In genomic region chr16:67781548-67781921, GRCh38 we compare ENCODE assay signal across 9 cellular contexts. TPM values are rescaled to one million over a fixed set of nuclear protein-coding genes. Genes with fewer than 3 reads are reported as not detected.
A peak's percentile ranks its signal among the peaks of the same experiment; 100 is the strongest.
DNase-seq lines count a peak whose midpoint lies in the region; ATAC-seq and TF ChIP-seq lines count a peak whose summit lies in the region.
"Had no signal": no experiment of that assay in that cellular context is flagged by ENCODE, and none has a peak within 500 bp of the region (broad histone marks: within the 10 kb centered on the region; RNA-seq: fewer than 3 reads in every experiment).

No MANE protein-coding gene starts in this region.

- peak overlapping the region in 3 of 10 donors; percentile 6 to 21 (median 15) for H3K27ac ChIP-seq in heart right ventricle
- no peak overlapping the region for H3K27ac ChIP-seq in left ventricle myocardium inferior (replicated peaks)
- H3K27ac ChIP-seq in KOPT-K1 (ENCODE audit: low read depth, low read length, poor library complexity, severe bottlenecking) = peak overlapping the region; percentile 68

- peaks cover 0 to 8% (median 0%) of the 10 kb centered on the region in 9 donors for H3K36me3 ChIP-seq in heart right ventricle
- peaks cover 5% of the 10 kb centered on the region for H3K36me3 ChIP-seq in left ventricle myocardium inferior
- H3K36me3 ChIP-seq in KOPT-K1 (ENCODE audit: insufficient read depth, low read length) = no peaks in the 10 kb centered on the region

- peaks cover 2% of the 10 kb centered on the region for H3K9me3 Mint-ChIP-seq in activated naive CD8-positive, alpha-beta T cell treated with anti-CD3 and anti-CD28 coated beads for 36 hours

- H3K27me3 Mint-ChIP-seq in activated naive CD8-positive, alpha-beta T cell treated with anti-CD3 and anti-CD28 coated beads for 36 hours = no peaks in the 10 kb centered on the region

- no peak overlapping the region for H3K4me3 ChIP-seq in heart right ventricle
- no peak overlapping the region for H3K4me3 ChIP-seq in left ventricle myocardium inferior

- peaks cover 30% of the 10 kb centered on the region for H3K4me1 Mint-ChIP-seq in activated naive CD8-positive, alpha-beta T cell treated with anti-CD3 and anti-CD28 coated beads for 36 hours

- peak in 7 of 8 donors; percentile 11 to 74 (median 65) for ATAC-seq in heart right ventricle
- no peak for ATAC-seq in GM19035 (IDR thresholded peaks at IDR 0.05; ENCODE audit: unreplicated experiment)
- no peak for ATAC-seq in GM21390 (IDR thresholded peaks at IDR 0.05; ENCODE audit: unreplicated experiment)
- no peak for ATAC-seq in GM19328 (IDR thresholded peaks at IDR 0.05; ENCODE audit: unreplicated experiment)

- H3K4me3 Mint-ChIP-seq in activated naive CD8-positive, alpha-beta T cell treated with anti-CD3 and anti-CD28 coated beads for 36 hours = no peak overlapping the region

- H3K27me3 ChIP-seq in heart right ventricle = no peaks in the 10 kb centered on the region
- no peaks in the 10 kb centered on the region for H3K27me3 ChIP-seq in left ventricle myocardium inferior (ENCODE audit: low read depth)

- H3K27ac Mint-ChIP-seq in activated naive CD8-positive, alpha-beta T cell treated with anti-CD3 and anti-CD28 coated beads for 36 hours = peak overlapping the region; percentile 35

- 51 to 62% methylated on average over 5 of the region's 5 CpGs for WGBS in heart right ventricle, 2 donors

- no peaks in the 10 kb centered on the region for H3K9me3 ChIP-seq in heart right ventricle
- no peaks in the 10 kb centered on the region for H3K9me3 ChIP-seq in left ventricle myocardium inferior (replicated peaks)
- H3K9me3 ChIP-seq in KOPT-K1 (ENCODE audit: insufficient read depth, low read length, poor library complexity, severe bottlenecking) = no peaks in the 10 kb centered on the region

- intact Hi-C loops in heart right ventricle (cut with DNase I) (no loop called here), left ventricle myocardium inferior (cut with micrococcal nuclease) (no loop called here)

- DNase-seq in heart right ventricle (no peak), left ventricle myocardium inferior (no peak)
- DNase-seq in activated naive CD8-positive, alpha-beta T cell treated with anti-CD3 and anti-CD28 coated beads for 36 hours = no peak
- no peak for DNase-seq in NK-92 treated with Interleukin-12 subunit alpha and Interleukin-12 subunit beta, amount 100 ng/mL, for 24 hours (lab: John Stamatoyannopoulos, UW)
- DNase-seq: NCI-H1436 had no signal

- TF ChIP-seq CTCF in heart right ventricle (IDR thresholded peaks at IDR 0.05) (no peak), left ventricle myocardium inferior (IDR thresholded peaks at IDR 0.05; ENCODE audit: borderline replicate concordance) (no peak)

- peaks cover 21% of the 10 kb centered on the region for H3K36me3 Mint-ChIP-seq in activated naive CD8-positive, alpha-beta T cell treated with anti-CD3 and anti-CD28 coated beads for 36 hours

- peaks cover 0 to 33% (median 23%) of the 10 kb centered on the region in 9 donors for H3K4me1 ChIP-seq in heart right ventricle
- peaks cover 38% of the 10 kb centered on the region for H3K4me1 ChIP-seq in left ventricle myocardium inferior

RNA-seq across cellular contexts. Expression of gene RANBP10, which starts 24.8 kb away (rescaled TPM):
- 10 to 100 TPM; 11.1 to 21.6 (median 15.6) TPM for total RNA-seq in heart right ventricle
- polyA plus RNA-seq in heart right ventricle = 1 to 10 TPM; 6.4 to 8.9 TPM
- 14.7 TPM for total RNA-seq in left ventricle myocardium inferior
- total RNA-seq in activated naive CD8-positive, alpha-beta T cell treated with anti-CD3 and anti-CD28 coated beads for 36 hours = 10 to 100 TPM; 16.1 to 16.2 TPM

RNA-seq across cellular contexts. Expression of gene TSNAXIP1, which starts 25.2 kb away (rescaled TPM):
- total RNA-seq in heart right ventricle (1 to 10 TPM in 1 of 10 donors, under 1 TPM in 9; 0.15 to 1.1 (median 0.48) TPM), left ventricle myocardium inferior (0.49 TPM)
- 1 to 10 TPM in 1 of 2 donors, under 1 TPM in 1; 0.74 to 1.2 TPM for polyA plus RNA-seq in heart right ventricle
- under 1 TPM; 0.70 to 0.72 TPM for total RNA-seq in activated naive CD8-positive, alpha-beta T cell treated with anti-CD3 and anti-CD28 coated beads for 36 hours

Comparison
In these comparisons a context has a peak if more than half of its experiments do, and no peak if none do; other contexts are left out.
1. ATAC-seq: peak in heart right ventricle (7 of 8); none in GM19035 (single experiment), GM21390 (single experiment) and GM19328 (single experiment).